15 cellular contexts compared by ENCODE assay signal in the genomic region with DNA sequence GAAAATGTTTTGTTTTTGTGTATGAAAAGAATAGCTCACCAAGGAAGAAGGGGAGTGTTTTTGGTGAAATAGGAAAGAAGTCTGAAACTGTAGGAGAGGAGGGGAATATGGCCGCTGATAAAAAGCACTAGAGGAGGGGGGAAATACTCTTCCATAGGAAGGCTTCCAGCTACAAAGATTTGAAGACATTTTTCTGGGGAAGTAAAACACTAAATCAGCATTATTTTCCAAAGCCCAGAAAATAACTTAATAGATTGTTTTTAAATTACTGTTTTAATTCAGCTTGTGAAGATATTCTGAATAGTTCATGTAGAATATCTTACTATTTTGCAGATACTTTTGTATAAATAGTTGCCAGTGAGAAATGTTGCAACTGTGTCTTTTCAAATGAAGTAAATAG. TPM values are rescaled to one million over a fixed set of nuclear protein-coding genes. Genes with fewer than 3 reads are reported as not detected.
DNase-seq lines count a peak whose midpoint lies in the region; FAIRE-seq and TF ChIP-seq lines count a peak whose summit lies in the region.
"Had no signal": no experiment of that assay in that cellular context is flagged by ENCODE, and none has a peak within 500 bp of the region (broad histone marks: within the 10 kb centered on the region; RNA-seq: fewer than 3 reads in every experiment).

No MANE protein-coding gene starts in this region.

- no peak overlapping the region for H3K4me3 Mint-ChIP-seq in T-helper 2 cell treated with Interferon-gamma antibody and Interleukin-4, amounts not matched to agents 5 μg/mL and 100 μg/mL, for 36 hours
- no peak overlapping the region for H3K4me3 Mint-ChIP-seq in dendritic cell treated with granulocyte-macrophage colony-stimulating factor and Interleukin-4, amounts not matched to agents 40 ng/mL and 50 ng/mL, for 4 days
- H3K4me3 Mint-ChIP-seq in type B pancreatic cell (no peak overlapping the region), progenitor cell of endocrine pancreas (ENCODE audit: low read depth) (no peak overlapping the region)

- H3K27ac ChIP-seq in SK-N-MC = peak overlapping the region; percentile 45; the same call in 1 of the 2 replicates
- H3K27ac ChIP-seq: 22Rv1, BLaER1 had no signal

- intact Hi-C loops in dendritic cell treated with granulocyte-macrophage colony-stimulating factor and Interleukin-4, amounts not matched to agents 40 ng/mL and 50 ng/mL, for 4 days (cut with micrococcal nuclease) = no loop called here

- H3K27me3 Mint-ChIP-seq in T-helper 2 cell treated with Interferon-gamma antibody and Interleukin-4, amounts not matched to agents 5 μg/mL and 100 μg/mL, for 36 hours (ENCODE audit: low read depth) = no peaks in the 10 kb centered on the region
- no peaks in the 10 kb centered on the region for H3K27me3 Mint-ChIP-seq in dendritic cell treated with granulocyte-macrophage colony-stimulating factor and Interleukin-4, amounts not matched to agents 40 ng/mL and 50 ng/mL, for 4 days
- H3K27me3 Mint-ChIP-seq in type B pancreatic cell (no peaks in the 10 kb centered on the region), progenitor cell of endocrine pancreas (no peaks in the 10 kb centered on the region)

- H3K36me3 ChIP-seq in SK-N-MC (ENCODE audit: insufficient read depth, low read length) = peaks cover 22% of the 10 kb centered on the region

- TF ChIP-seq CTCF in type B pancreatic cell (conservative IDR thresholded peaks at IDR 0.05) = no peak
- no peak for TF ChIP-seq CTCF in progenitor cell of endocrine pancreas (IDR thresholded peaks at IDR 0.05; ENCODE audit: unreplicated experiment)

- no peak for FAIRE-seq in RCC 7860 (lab: Jason Lieb, UNC)
- FAIRE-seq: H1 had no signal

- no peaks in the 10 kb centered on the region for H3K9me3 Mint-ChIP-seq in T-helper 2 cell treated with Interferon-gamma antibody and Interleukin-4, amounts not matched to agents 5 μg/mL and 100 μg/mL, for 36 hours
- H3K9me3 Mint-ChIP-seq in dendritic cell treated with granulocyte-macrophage colony-stimulating factor and Interleukin-4, amounts not matched to agents 40 ng/mL and 50 ng/mL, for 4 days = no peaks in the 10 kb centered on the region
- no peaks in the 10 kb centered on the region for H3K9me3 Mint-ChIP-seq in type B pancreatic cell
- H3K9me3 Mint-ChIP-seq in progenitor cell of endocrine pancreas (ENCODE audit: low read depth) = no peaks in the 10 kb centered on the region

- H3K9ac ChIP-seq in SK-N-MC (ENCODE audit: insufficient read length) = no peak overlapping the region
- H3K9ac ChIP-seq: BLaER1 had no signal

- H3K27ac Mint-ChIP-seq in T-helper 2 cell treated with Interferon-gamma antibody and Interleukin-4, amounts not matched to agents 5 μg/mL and 100 μg/mL, for 36 hours = peak overlapping the region; percentile 38
- H3K27ac Mint-ChIP-seq in dendritic cell treated with granulocyte-macrophage colony-stimulating factor and Interleukin-4, amounts not matched to agents 40 ng/mL and 50 ng/mL, for 4 days = peak overlapping the region; percentile 59
- H3K27ac Mint-ChIP-seq in type B pancreatic cell (peak overlapping the region; percentile 30), progenitor cell of endocrine pancreas (no peak overlapping the region)

- no peak for DNase-seq in T-helper 2 cell treated with Interferon-gamma antibody and Interleukin-4, amounts not matched to agents 5 μg/mL and 100 μg/mL, for 36 hours (ENCODE audit: low spot score)
- DNase-seq in T-helper 2 cell = no peak
- DNase-seq in SK-N-MC (ENCODE audit: low read depth, low spot score) = no peak
- DNase-seq in type B pancreatic cell (ENCODE audit: extremely low spot score, unreplicated experiment) = no peak
- no peak for DNase-seq in activated CD4-positive, alpha-beta T cell treated with anti-CD3 and anti-CD28 coated beads for 1 hour
- no peak for DNase-seq in RCC 7860 (ENCODE audit: low spot score)
- DNase-seq in progenitor cell of endocrine pancreas (ENCODE audit: low spot score, unreplicated experiment) = no peak
- DNase-seq: AML-193, DMS53, GF-D8 had no signal

- peaks cover 33% of the 10 kb centered on the region for H3K36me3 Mint-ChIP-seq in T-helper 2 cell treated with Interferon-gamma antibody and Interleukin-4, amounts not matched to agents 5 μg/mL and 100 μg/mL, for 36 hours (ENCODE audit: low read depth)
- H3K36me3 Mint-ChIP-seq in dendritic cell treated with granulocyte-macrophage colony-stimulating factor and Interleukin-4, amounts not matched to agents 40 ng/mL and 50 ng/mL, for 4 days (ENCODE audit: low read depth) = peaks cover 69% of the 10 kb centered on the region
- H3K36me3 Mint-ChIP-seq in type B pancreatic cell = peaks cover 36% of the 10 kb centered on the region
- peaks cover 19% of the 10 kb centered on the region for H3K36me3 Mint-ChIP-seq in progenitor cell of endocrine pancreas (ENCODE audit: insufficient read depth)

- no peaks in the 10 kb centered on the region for H3K9me3 ChIP-seq in SK-N-MC (ENCODE audit: low read depth, low read length)
- H3K9me3 ChIP-seq: BLaER1, HAP-1 had no signal

- H3K4me3 ChIP-seq in SK-N-MC = no peak overlapping the region
- H3K4me3 ChIP-seq: BLaER1, HAP-1 had no signal

- peaks cover 6% of the 10 kb centered on the region for H3K4me1 Mint-ChIP-seq in T-helper 2 cell treated with Interferon-gamma antibody and Interleukin-4, amounts not matched to agents 5 μg/mL and 100 μg/mL, for 36 hours (ENCODE audit: low read depth)
- H3K4me1 Mint-ChIP-seq in dendritic cell treated with granulocyte-macrophage colony-stimulating factor and Interleukin-4, amounts not matched to agents 40 ng/mL and 50 ng/mL, for 4 days (ENCODE audit: low read depth) = peaks cover 28% of the 10 kb centered on the region
- H3K4me1 Mint-ChIP-seq in type B pancreatic cell (ENCODE audit: unreplicated experiment) (peaks cover 26% of the 10 kb centered on the region), progenitor cell of endocrine pancreas (ENCODE audit: low read depth) (peaks cover 12% of the 10 kb centered on the region)

RNA-seq across cellular contexts. Expression of a gene that starts 54.9 kb away (rescaled TPM):
- total RNA-seq in type B pancreatic cell (ENCODE audit: low replicate concordance) = 8.9 and 9.4 TPM in 2 replicates
- total RNA-seq in progenitor cell of endocrine pancreas = 9.7 and 11.9 TPM in 2 replicates
